ENCODE assay signal across 15 cellular contexts in the genomic region with DNA sequence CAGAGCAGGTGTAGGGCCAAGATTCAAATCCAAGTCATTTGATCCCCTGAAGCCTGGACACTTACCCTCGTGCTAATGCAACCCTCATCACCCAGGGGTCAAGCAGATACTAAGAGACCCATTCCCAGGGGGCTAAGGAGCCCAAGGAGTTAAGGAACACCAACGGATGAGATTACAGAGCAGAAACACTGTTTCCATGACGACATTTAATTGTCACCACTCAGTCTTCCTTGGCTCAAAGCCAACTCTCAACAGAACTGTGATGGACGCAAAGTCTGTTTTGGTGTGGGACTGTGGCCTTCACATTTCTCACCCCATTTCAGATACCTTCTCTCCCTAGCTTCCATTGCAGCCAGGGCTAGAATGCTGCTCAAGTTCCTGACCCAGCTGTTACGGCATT.
"Had no signal": no experiment of that assay in that cellular context is flagged by ENCODE, and none has a peak within 500 bp of the region (broad histone marks: within the 10 kb centered on the region; RNA-seq: fewer than 3 reads in every experiment).

No MANE protein-coding gene starts in this region.

- H3K4me3 ChIP-seq: ascending aorta, coronary artery, left lung had no signal

- H3K9me3 ChIP-seq: ascending aorta, left lung had no signal

- DNase-seq: activated CD4-positive, alpha-beta T cell treated with anti-CD3 and anti-CD28 coated beads for 1 hour; activated CD4-positive, alpha-beta T cell treated with anti-CD3 and anti-CD28 coated beads, Interleukin-2, amount 50 U/mL, for 4 hours; activated gamma-delta T cell; head of caudate nucleus; left lung; midbrain; occipital lobe; posterior cingulate gyrus; stimulated activated CD4-positive, alpha-beta T cell treated with anti-CD3 and anti-CD28 coated beads, Interleukin-12 subunit alpha, Interleukin-12 subunit beta, amount 100 ng/mL, for 4 hours; stimulated activated CD4-positive, alpha-beta T cell treated with anti-CD3 and anti-CD28 coated beads, Interleukin-1b, Interleukin-23, amount 100 ng/mL, for 48 hours; stimulated activated CD8-positive, alpha-beta memory T cell treated with anti-CD3 and anti-CD28 coated beads, Interleukin-4, amount 100 ng/mL, for 48 hours; stimulated activated naive CD4-positive, alpha-beta T cell; WERI-Rb-1 had no signal

- H3K27ac ChIP-seq: ascending aorta, coronary artery, left lung, WERI-Rb-1 had no signal

- H3K36me3 ChIP-seq: ascending aorta, left lung, WERI-Rb-1 had no signal

- H3K4me1 ChIP-seq: ascending aorta, left lung had no signal

- H3K27me3 ChIP-seq: ascending aorta, left lung had no signal
